In the genomic region with DNA sequence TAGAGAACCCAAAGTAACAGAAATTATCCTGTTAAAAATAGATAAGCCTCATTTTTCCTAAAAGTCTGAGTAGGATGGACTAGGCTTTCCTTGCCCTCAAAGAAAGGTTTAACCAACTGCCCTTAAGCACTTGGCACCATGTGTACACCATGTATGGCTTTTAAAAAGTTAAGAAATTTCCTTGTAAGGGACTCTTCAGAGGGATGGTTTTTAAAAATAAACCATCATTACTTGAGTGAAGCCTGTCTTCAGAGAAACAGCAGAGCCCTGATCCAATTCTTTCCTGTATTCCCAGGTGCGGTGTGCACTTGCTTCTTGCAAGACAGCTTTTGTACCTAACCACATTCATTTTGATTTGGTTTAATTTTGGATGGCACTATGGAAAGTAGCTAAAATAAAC, we compare ENCODE assay signal across 1 cellular context.
TF ChIP-seq lines count a peak whose summit lies in the region.

No MANE protein-coding gene starts in this region.

TF ChIP-seq in SK-N-SH, 30 proteins besides CTCF, POLR2A, EP300 and RAD21 (continued from another document):
- TF ChIP-seq, protein P1, sequence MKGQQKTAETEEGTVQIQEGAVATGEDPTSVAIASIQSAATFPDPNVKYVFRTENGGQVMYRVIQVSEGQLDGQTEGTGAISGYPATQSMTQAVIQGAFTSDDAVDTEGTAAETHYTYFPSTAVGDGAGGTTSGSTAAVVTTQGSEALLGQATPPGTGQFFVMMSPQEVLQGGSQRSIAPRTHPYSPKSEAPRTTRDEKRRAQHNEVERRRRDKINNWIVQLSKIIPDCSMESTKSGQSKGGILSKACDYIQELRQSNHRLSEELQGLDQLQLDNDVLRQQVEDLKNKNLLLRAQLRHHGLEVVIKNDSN (IDR thresholded peaks at IDR 0.05; ENCODE audit: borderline replicate concordance, low read depth), result no peak
